Comparison of ENCODE assay signal across 22 cellular contexts in the genomic region with DNA sequence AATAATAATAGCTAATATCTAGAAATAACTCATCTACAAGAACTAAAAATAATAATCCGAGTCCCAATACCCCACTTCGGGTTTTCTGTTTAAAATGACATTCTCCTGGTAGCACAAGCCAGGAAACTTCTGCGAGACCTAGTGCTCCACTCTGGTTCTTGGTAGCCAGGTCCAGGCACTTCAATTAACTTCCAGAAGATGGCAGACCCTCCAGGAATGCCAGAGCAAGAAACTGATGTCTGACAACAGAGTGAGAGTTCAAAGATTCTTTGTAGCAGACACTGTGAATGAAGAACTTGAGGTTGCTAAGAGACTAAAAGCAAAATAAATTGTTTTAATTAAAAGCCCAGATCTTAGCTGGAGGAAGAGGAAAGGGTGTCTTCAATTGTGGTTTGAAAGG.
DNase-seq lines count a peak whose midpoint lies in the region; ATAC-seq and TF ChIP-seq lines count a peak whose summit lies in the region.
"Had no signal": no experiment of that assay in that cellular context is flagged by ENCODE, and none has a peak within 500 bp of the region (broad histone marks: within the 10 kb centered on the region; RNA-seq: fewer than 3 reads in every experiment).

No MANE protein-coding gene starts in this region.

- no peak overlapping the region for H3K4me3 Mint-ChIP-seq in endothelial cell (ENCODE audit: unreplicated experiment)
- no peak overlapping the region for H3K4me3 Mint-ChIP-seq in osteocyte (ENCODE audit: unreplicated experiment)
- H3K4me3 Mint-ChIP-seq in stimulated activated naive B cell treated with anti-CD40 and anti-IgM and Interleukin-4, amounts not matched to agents 10 μg/mL and 1 μg/mL and 100 μg/mL, for 72 hours = no peak overlapping the region
- H3K4me3 Mint-ChIP-seq: effector memory CD8-positive, alpha-beta T cell; HFFc6; IgD-negative memory B cell; stimulated activated naive CD8-positive, alpha-beta T cell treated with anti-CD3 and anti-CD28 coated beads, Interleukin-15, Interleukin-2, amounts not matched to agents 100 ng/mL and 50 ng/mL, for 24 hours had no signal

- H3K4me1 Mint-ChIP-seq in endothelial cell (ENCODE audit: unreplicated experiment) (no peaks in the 10 kb centered on the region), osteocyte (ENCODE audit: unreplicated experiment) (no peaks in the 10 kb centered on the region)
- H3K4me1 Mint-ChIP-seq in stimulated activated naive B cell treated with anti-CD40 and anti-IgM and Interleukin-4, amounts not matched to agents 10 μg/mL and 1 μg/mL and 100 μg/mL, for 72 hours = no peaks in the 10 kb centered on the region
- H3K4me1 Mint-ChIP-seq: IgD-negative memory B cell had no signal

- H3K27ac Mint-ChIP-seq in endothelial cell (ENCODE audit: unreplicated experiment) = no peak overlapping the region
- H3K27ac Mint-ChIP-seq in osteocyte (ENCODE audit: unreplicated experiment) = no peak overlapping the region
- H3K27ac Mint-ChIP-seq in stimulated activated naive B cell treated with anti-CD40 and anti-IgM and Interleukin-4, amounts not matched to agents 10 μg/mL and 1 μg/mL and 100 μg/mL, for 72 hours = no peak overlapping the region
- H3K27ac Mint-ChIP-seq: activated naive CD4-positive, alpha-beta T cell treated with anti-CD3 and anti-CD28 coated beads, Interleukin-2, amount 50 U/mL, for 72 hours; effector memory CD8-positive, alpha-beta T cell; HFFc6; IgD-negative memory B cell; stimulated activated naive CD8-positive, alpha-beta T cell treated with anti-CD3 and anti-CD28 coated beads, Interleukin-15, Interleukin-2, amounts not matched to agents 100 ng/mL and 50 ng/mL, for 24 hours had no signal

- no peak for TF ChIP-seq CTCF in endothelial cell (IDR thresholded peaks at IDR 0.05; ENCODE audit: unreplicated experiment)
- peak; percentile 27 for TF ChIP-seq CTCF in osteocyte (IDR thresholded peaks at IDR 0.05)

- H3K9me3 Mint-ChIP-seq in endothelial cell (ENCODE audit: unreplicated experiment) = no peaks in the 10 kb centered on the region
- no peaks in the 10 kb centered on the region for H3K9me3 Mint-ChIP-seq in osteocyte (ENCODE audit: unreplicated experiment)
- peaks cover 0 to 3% of the 10 kb centered on the region in 2 donors for H3K9me3 Mint-ChIP-seq in stimulated activated naive B cell treated with anti-CD40 and anti-IgM and Interleukin-4, amounts not matched to agents 10 μg/mL and 1 μg/mL and 100 μg/mL, for 72 hours

- no peak overlapping the region for H3K4me3 ChIP-seq in NT2/D1 (ENCODE audit: insufficient read length, low read depth)
- H3K4me3 ChIP-seq in effector memory CD4-positive, alpha-beta T cell (ENCODE audit: insufficient read depth, low read depth, low read length, poor library complexity, severe bottlenecking) = no peak overlapping the region
- H3K4me3 ChIP-seq: upper lobe of left lung had no signal

- peak; percentile 9 for DNase-seq in H4 (ENCODE audit: low spot score)
- DNase-seq in NT2/D1 (ENCODE audit: low read depth, low spot score) = peak; percentile 9
- DNase-seq in endothelial cell (ENCODE audit: low spot score) = peak; percentile 31
- DNase-seq in osteocyte (ENCODE audit: extremely low spot score, unreplicated experiment) = no peak
- no peak for DNase-seq in stimulated activated naive B cell treated with anti-CD40 and anti-IgM and Interleukin-4, amounts not matched to agents 10 μg/mL and 1 μg/mL and 100 μg/mL, for 72 hours
- DNase-seq in effector memory CD4-positive, alpha-beta T cell = no peak
- DNase-seq in amygdala (lab: John Stamatoyannopoulos, UW) = no peak
- DNase-seq: activated CD4-positive, alpha-beta T cell treated with anti-CD3 and anti-CD28 coated beads for 48 hours; Calu3; effector memory CD8-positive, alpha-beta T cell; glutamatergic neuron; HFFc6; left ventricle myocardium superior; MM.1S; NCI-H1436 treated with DMSO at 0.1 percent for 48 hours; NCI-H226; small intestine; stimulated activated CD4-positive, alpha-beta T cell treated with anti-CD3 and anti-CD28 coated beads, Interleukin-4, amount 100 ng/mL, for 1 hour; upper lobe of left lung had no signal

- no peak overlapping the region for H3K9ac ChIP-seq in NT2/D1 (ENCODE audit: insufficient read length, low read depth)

- no peaks in the 10 kb centered on the region for H3K36me3 ChIP-seq in NT2/D1 (ENCODE audit: insufficient read depth, insufficient read length, low read length)
- no peaks in the 10 kb centered on the region for H3K36me3 ChIP-seq in effector memory CD4-positive, alpha-beta T cell (ENCODE audit: control insufficient read depth, insufficient read depth, low read length)
- H3K36me3 ChIP-seq: upper lobe of left lung had no signal

- H3K27me3 Mint-ChIP-seq in endothelial cell (ENCODE audit: unreplicated experiment) (no peaks in the 10 kb centered on the region), osteocyte (ENCODE audit: unreplicated experiment) (peaks cover 5% of the 10 kb centered on the region)
- no peaks in the 10 kb centered on the region for H3K27me3 Mint-ChIP-seq in stimulated activated naive B cell treated with anti-CD40 and anti-IgM and Interleukin-4, amounts not matched to agents 10 μg/mL and 1 μg/mL and 100 μg/mL, for 72 hours
- H3K27me3 Mint-ChIP-seq: effector memory CD8-positive, alpha-beta T cell; IgD-negative memory B cell; stimulated activated naive CD8-positive, alpha-beta T cell treated with anti-CD3 and anti-CD28 coated beads, Interleukin-15, Interleukin-2, amounts not matched to agents 100 ng/mL and 50 ng/mL, for 24 hours had no signal

- ATAC-seq in stimulated activated naive B cell treated with anti-CD40 and anti-IgM and Interleukin-4, amounts not matched to agents 10 μg/mL and 1 μg/mL and 100 μg/mL, for 72 hours (replicated peaks) = no peak
- ATAC-seq: activated naive CD4-positive, alpha-beta T cell treated with anti-CD3 and anti-CD28 coated beads, Interleukin-2, amount 50 U/mL, for 72 hours; effector memory CD8-positive, alpha-beta T cell; left ventricle myocardium superior had no signal

- no peaks in the 10 kb centered on the region for H3K27me3 ChIP-seq in NT2/D1 (ENCODE audit: insufficient read depth, insufficient read length)
- no peaks in the 10 kb centered on the region for H3K27me3 ChIP-seq in effector memory CD4-positive, alpha-beta T cell (replicated peaks; ENCODE audit: control insufficient read depth, insufficient read depth, low read length, poor library complexity, severe bottlenecking)
- H3K27me3 ChIP-seq: upper lobe of left lung had no signal

- H3K9me3 ChIP-seq in NT2/D1 (ENCODE audit: insufficient read depth, low read length) = no peaks in the 10 kb centered on the region
- H3K9me3 ChIP-seq in effector memory CD4-positive, alpha-beta T cell (ENCODE audit: control insufficient read depth, low read length) = no peaks in the 10 kb centered on the region
- H3K9me3 ChIP-seq: upper lobe of left lung had no signal

- no peaks in the 10 kb centered on the region for H3K36me3 Mint-ChIP-seq in endothelial cell (ENCODE audit: low read depth, unreplicated experiment)
- no peaks in the 10 kb centered on the region for H3K36me3 Mint-ChIP-seq in osteocyte (ENCODE audit: unreplicated experiment)
- no peaks in the 10 kb centered on the region for H3K36me3 Mint-ChIP-seq in stimulated activated naive B cell treated with anti-CD40 and anti-IgM and Interleukin-4, amounts not matched to agents 10 μg/mL and 1 μg/mL and 100 μg/mL, for 72 hours
- H3K36me3 Mint-ChIP-seq: activated naive CD4-positive, alpha-beta T cell treated with anti-CD3 and anti-CD28 coated beads, Interleukin-2, amount 50 U/mL, for 72 hours; IgD-negative memory B cell had no signal

- no peaks in the 10 kb centered on the region for H3K4me1 ChIP-seq in NT2/D1 (ENCODE audit: insufficient read depth, insufficient read length)
- no peaks in the 10 kb centered on the region for H3K4me1 ChIP-seq in effector memory CD4-positive, alpha-beta T cell (ENCODE audit: control insufficient read depth, insufficient read depth, low read length, poor library complexity, severe bottlenecking)
- H3K4me1 ChIP-seq: upper lobe of left lung had no signal

- no peak overlapping the region for H3K27ac ChIP-seq in effector memory CD4-positive, alpha-beta T cell (ENCODE audit: insufficient read depth, low read length, poor library complexity, severe bottlenecking)
- H3K27ac ChIP-seq: upper lobe of left lung had no signal

Comparison
In these comparisons a context has a peak if more than half of its experiments do, and no peak if none do; other contexts are left out.
1. DNase-seq: peak in H4 (single experiment), NT2/D1 (single experiment) and endothelial cell (single experiment); none in osteocyte (single experiment), stimulated activated naive B cell treated with anti-CD40 and anti-IgM and Interleukin-4, amounts not matched to agents 10 μg/mL and 1 μg/mL and 100 μg/mL, for 72 hours (single experiment), effector memory CD4-positive, alpha-beta T cell (0 of 3) and amygdala (0 of 56).